Comparison of ENCODE assay signal across 16 cellular contexts in the genomic region with DNA sequence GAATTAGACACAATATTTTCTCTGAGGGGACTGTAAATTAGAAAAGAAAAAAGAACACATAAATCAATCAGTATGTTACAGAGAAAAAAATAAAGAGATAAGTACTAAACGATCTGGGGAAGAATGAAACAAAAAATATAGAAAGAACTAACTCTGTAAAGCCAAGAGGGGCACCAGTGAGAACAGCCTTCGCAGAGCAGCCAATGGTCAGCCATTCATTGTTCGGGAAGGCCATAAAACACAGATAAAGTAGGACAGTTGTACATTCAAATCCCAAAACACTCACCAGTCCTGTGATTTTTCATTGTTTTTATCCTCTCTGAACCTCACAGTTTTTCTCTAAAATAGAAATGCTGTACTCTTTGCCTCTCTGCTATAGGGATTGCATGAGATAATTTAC.
A peak's percentile ranks its signal among the peaks of the same experiment; 100 is the strongest.
DNase-seq lines count a peak whose midpoint lies in the region; TF ChIP-seq lines count a peak whose summit lies in the region.
"Had no signal": no experiment of that assay in that cellular context is flagged by ENCODE, and none has a peak within 500 bp of the region (broad histone marks: within the 10 kb centered on the region; RNA-seq: fewer than 3 reads in every experiment).

No MANE protein-coding gene starts in this region.

- no peaks in the 10 kb centered on the region for H3K9me2 ChIP-seq in Karpas-422 (replicated peaks; ENCODE audit: insufficient read depth, low read length)

- H2AFZ ChIP-seq in Karpas-422 (ENCODE audit: low read length) = no peak overlapping the region

- H3K4me2 ChIP-seq in Karpas-422 (ENCODE audit: low read depth, low read length, poor library complexity, severe bottlenecking) = no peak overlapping the region

- DNase-seq in AG10803 (ENCODE audit: low read depth) (peak; percentile 12), HFFc6 (no peak), astrocyte of the spinal cord (ENCODE audit: low read depth, low spot score) (peak; percentile 24), medulla oblongata (ENCODE audit: extremely low spot score) (peak; percentile 53), Karpas-422 (no peak), HCEC 1CT (no peak), NCI-H2227 (lab: John Stamatoyannopoulos, UW; ENCODE audit: unreplicated experiment) (no peak), ureter (ENCODE audit: low spot score) (no peak)
- DNase-seq: activated CD4-positive, alpha-beta memory T cell treated with anti-CD3 and anti-CD28 coated beads, Interleukin-2, amount 10 ng/mL, durations not matched to agents 7 days and 5 days; amniotic stem cell; dorsolateral prefrontal cortex; NCI-H2081; occipital lobe had no signal

- no peaks in the 10 kb centered on the region; the same call in 1 of the 2 replicates for H3K27me3 Mint-ChIP-seq in HFFc6 (ENCODE audit: insufficient read depth)
- H3K27me3 Mint-ChIP-seq: activated CD4-positive, alpha-beta memory T cell treated with anti-CD3 and anti-CD28 coated beads, Interleukin-2, amount 10 ng/mL, durations not matched to agents 7 days and 5 days; memory B cell; stimulated activated naive CD8-positive, alpha-beta T cell treated with anti-CD3 and anti-CD28 coated beads, Interleukin-15, Interleukin-2, amounts not matched to agents 100 ng/mL and 50 ng/mL, for 24 hours had no signal

- no peaks in the 10 kb centered on the region for H3K4me1 ChIP-seq in Karpas-422 (ENCODE audit: low read length)

- in situ Hi-C loops in astrocyte of the spinal cord (cut with HindIII; ENCODE audit: low sequenced_read_pairs) = no loop called here

- H3K9me3 Mint-ChIP-seq in HFFc6 = peaks cover 5% of the 10 kb centered on the region; the same call in 1 of the 2 replicates
- H3K9me3 Mint-ChIP-seq: activated CD4-positive, alpha-beta memory T cell treated with anti-CD3 and anti-CD28 coated beads, Interleukin-2, amount 10 ng/mL, durations not matched to agents 7 days and 5 days; memory B cell; stimulated activated naive CD8-positive, alpha-beta T cell treated with anti-CD3 and anti-CD28 coated beads, Interleukin-15, Interleukin-2, amounts not matched to agents 100 ng/mL and 50 ng/mL, for 24 hours had no signal

- H3K36me3 ChIP-seq in Karpas-422 (ENCODE audit: insufficient read depth, low read length) = no peaks in the 10 kb centered on the region

- H3K4me3 Mint-ChIP-seq in HFFc6 = no peak overlapping the region
- H3K4me3 Mint-ChIP-seq: activated CD4-positive, alpha-beta memory T cell treated with anti-CD3 and anti-CD28 coated beads, Interleukin-2, amount 10 ng/mL, durations not matched to agents 7 days and 5 days; memory B cell; stimulated activated naive CD8-positive, alpha-beta T cell treated with anti-CD3 and anti-CD28 coated beads, Interleukin-15, Interleukin-2, amounts not matched to agents 100 ng/mL and 50 ng/mL, for 24 hours had no signal

- no peaks in the 10 kb centered on the region for H3K27me3 ChIP-seq in Karpas-422 (ENCODE audit: low read length)
- H3K27me3 ChIP-seq: dorsolateral prefrontal cortex had no signal

- H3K9me3 ChIP-seq in Karpas-422 (ENCODE audit: low read length) = no peaks in the 10 kb centered on the region

- TF ChIP-seq CTCF in AG10803 (conservative IDR thresholded peaks at IDR 0.05; ENCODE audit: low read length) (peak; percentile 9; the same call in 1 of the 2 replicates), HFFc6 (IDR thresholded peaks at IDR 0.05) (peak; percentile 30; the same call in 1 of the 2 replicates), astrocyte of the spinal cord (IDR thresholded peaks at IDR 0.05; ENCODE audit: low read depth, low read length) (peak; percentile 18)

- H3K9ac ChIP-seq in Karpas-422 (ENCODE audit: low read length) = no peak overlapping the region

- H3K79me2 ChIP-seq in Karpas-422 (ENCODE audit: low read length) = no peaks in the 10 kb centered on the region

- H3K27ac Mint-ChIP-seq in HFFc6 = peak overlapping the region; percentile 56
- H3K27ac Mint-ChIP-seq: activated CD4-positive, alpha-beta memory T cell treated with anti-CD3 and anti-CD28 coated beads, Interleukin-2, amount 10 ng/mL, durations not matched to agents 7 days and 5 days; memory B cell; stimulated activated naive CD8-positive, alpha-beta T cell treated with anti-CD3 and anti-CD28 coated beads, Interleukin-15, Interleukin-2, amounts not matched to agents 100 ng/mL and 50 ng/mL, for 24 hours had no signal

- H3K36me3 Mint-ChIP-seq in HFFc6 (ENCODE audit: low read depth) = peaks cover 23% of the 10 kb centered on the region

- H3K4me3 ChIP-seq in AG10803 (ENCODE audit: low read length) = no peak overlapping the region
- no peak overlapping the region for H3K4me3 ChIP-seq in astrocyte of the spinal cord (ENCODE audit: low read depth, low read length)
- H3K4me3 ChIP-seq in Karpas-422 (ENCODE audit: low read length) = no peak overlapping the region

- no peaks in the 10 kb centered on the region for H4K20me1 ChIP-seq in Karpas-422 (ENCODE audit: insufficient read depth, low read depth, low read length)

- H3K27ac ChIP-seq in Karpas-422 (ENCODE audit: low read length) = no peak overlapping the region
- H3K27ac ChIP-seq: HL-60 had no signal

- peaks cover 18% of the 10 kb centered on the region for H3K4me1 Mint-ChIP-seq in HFFc6 (ENCODE audit: low read depth)
- H3K4me1 Mint-ChIP-seq: activated CD4-positive, alpha-beta memory T cell treated with anti-CD3 and anti-CD28 coated beads, Interleukin-2, amount 10 ng/mL, durations not matched to agents 7 days and 5 days had no signal

Comparison
In these comparisons a context has a peak if more than half of its experiments do, and no peak if none do; other contexts are left out.
1. DNase-seq: peak in AG10803 (single experiment), astrocyte of the spinal cord (single experiment) and medulla oblongata (single experiment); none in HFFc6 (single experiment), Karpas-422 (single experiment), HCEC 1CT (single experiment), NCI-H2227 (single experiment) and ureter (single experiment).
2. Peak in every context shown above with its lines, with median percentiles within 50 percentile points of each other: CTCF ChIP-seq.